In genomic region chr19:35155441-35155840, GRCh38 we compare ENCODE assay signal across 9 cellular contexts. TPM values are rescaled to one million over a fixed set of nuclear protein-coding genes. Genes with fewer than 3 reads are reported as not detected.
A peak's percentile ranks its signal among the peaks of the same experiment; 100 is the strongest.
DNase-seq lines count a peak whose midpoint lies in the region; ATAC-seq and TF ChIP-seq lines count a peak whose summit lies in the region.
"Had no signal": no experiment of that assay in that cellular context is flagged by ENCODE, and none has a peak within 500 bp of the region (broad histone marks: within the 10 kb centered on the region; RNA-seq: fewer than 3 reads in every experiment).

No MANE protein-coding gene starts in this region.

- no peak for DNase-seq in GM12864 (ENCODE audit: low read depth)
- peak in 1 of 3 donors; percentile 45 for DNase-seq in Peyer's patch
- DNase-seq in colonic mucosa = no peak
- no peak for DNase-seq in NCI-H1694 treated with DMSO at 0.1 percent for 48 hours (lab: John Stamatoyannopoulos, UW)
- DNase-seq in SK-N-DZ (ENCODE audit: low spot score) = no peak

- H3K4me1 Mint-ChIP-seq in nephron = peaks cover 24% of the 10 kb centered on the region

- H3K27me3 ChIP-seq in Peyer's patch = peaks cover 0 to 11% of the 10 kb centered on the region in 2 donors
- peaks cover 13% of the 10 kb centered on the region for H3K27me3 ChIP-seq in colonic mucosa

- no peak for TF ChIP-seq CTCF in GM12864 (IDR thresholded peaks at IDR 0.05; ENCODE audit: low read depth, low read length, missing control alignments)
- TF ChIP-seq CTCF in Peyer's patch (IDR thresholded peaks at IDR 0.05) = no peak
- TF ChIP-seq CTCF in colonic mucosa (IDR thresholded peaks at IDR 0.05) = no peak
- TF ChIP-seq CTCF in nephron (IDR thresholded peaks at IDR 0.05; ENCODE audit: unreplicated experiment in 3 of 3) = no peak

- H3K4me3 Mint-ChIP-seq in nephron = peak overlapping the region; percentile 84 to 87 (median 86)

- peak overlapping the region; percentile 48 to 74 for H3K9ac ChIP-seq in colonic mucosa (ENCODE audit: low read depth in 2 of 2, low read length in 2 of 2)

- no peaks in the 10 kb centered on the region for H3K9me3 Mint-ChIP-seq in nephron

- H3K4me1 ChIP-seq in Peyer's patch (peaks cover 0 to 25% (median 4%) of the 10 kb centered on the region in 4 donors), colonic mucosa (no peaks in the 10 kb centered on the region)

- H3K9me3 ChIP-seq in Peyer's patch = no peaks in the 10 kb centered on the region
- H3K9me3 ChIP-seq in colonic mucosa = no peaks in the 10 kb centered on the region

- intact Hi-C loops in colonic mucosa (cut with DNase I) = no loop called here

- H3K27ac ChIP-seq in Peyer's patch (peak overlapping the region; percentile 77 to 93 (median 89)), colonic mucosa (peak overlapping the region; percentile 53)

- TF ChIP-seq POLR2A in Peyer's patch (IDR thresholded peaks at IDR 0.05) = no peak

- H3K27me3 Mint-ChIP-seq in nephron (ENCODE audit: low read depth) = peaks cover 83% of the 10 kb centered on the region

- no peaks in the 10 kb centered on the region for H3K36me3 ChIP-seq in Peyer's patch
- no peaks in the 10 kb centered on the region for H3K36me3 ChIP-seq in colonic mucosa

- H3K36me3 Mint-ChIP-seq in nephron (ENCODE audit: low read depth) = no peaks in the 10 kb centered on the region

- H3K4me3 ChIP-seq in GM12864 (ENCODE audit: low read depth, low read length) = peak overlapping the region; percentile 85
- peak overlapping the region; percentile 66 to 84 (median 70) for H3K4me3 ChIP-seq in Peyer's patch
- H3K4me3 ChIP-seq in colonic mucosa = peak overlapping the region; percentile 57

- no peak for ATAC-seq in GM19035 (IDR thresholded peaks at IDR 0.05; ENCODE audit: unreplicated experiment)
- no peak for ATAC-seq in GM18868 (IDR thresholded peaks at IDR 0.05; ENCODE audit: unreplicated experiment)

- no peak overlapping the region for H3K27ac Mint-ChIP-seq in nephron

RNA-seq across cellular contexts. Expression of gene FXYD5, which starts 0.9 kb away (rescaled TPM):
- 10 to 100 TPM in 3 of 4 donors, 1 to 10 TPM in 1; 6.0 to 67.7 (median 22.2) TPM for total RNA-seq in Peyer's patch
- 10 to 100 TPM; 20.3 to 23.6 TPM for total RNA-seq in colonic mucosa
- not detected in 2 replicates for polyA plus RNA-seq in SK-N-DZ (2014; cell fraction: cytosol; rRNA removed)
- polyA plus RNA-seq in SK-N-DZ (2014; cell fraction: nucleus; rRNA removed) = not detected in 2 replicates
- polyA plus RNA-seq: neural cell had no signal

RNA-seq across cellular contexts. Expression of gene FXYD7, which starts 12.4 kb away (rescaled TPM):
- total RNA-seq in Peyer's patch (not detected), colonic mucosa (under 1 TPM; 0.47 to 0.61 TPM)
- not detected in 2 replicates for polyA plus RNA-seq in SK-N-DZ (2014; cell fraction: cytosol; rRNA removed)
- polyA plus RNA-seq in SK-N-DZ (2014; cell fraction: nucleus; rRNA removed) = not detected in 2 replicates

RNA-seq across cellular contexts. Expression of gene FXYD1, which starts 16.8 kb away (rescaled TPM):
- total RNA-seq in Peyer's patch = 10 to 100 TPM in 2 of 4 donors, not detected in 2; 12.3 to 12.7 TPM
- 10 to 100 TPM in 1 of 2 donors, 1 to 10 TPM in 1; 8.8 to 15.1 TPM for total RNA-seq in colonic mucosa
- not detected in 2 replicates for polyA plus RNA-seq in SK-N-DZ (2014; cell fraction: cytosol; rRNA removed)
- not detected in 2 replicates for polyA plus RNA-seq in SK-N-DZ (2014; cell fraction: nucleus; rRNA removed)
- polyA plus RNA-seq: neural cell had no signal

RNA-seq across cellular contexts. Expression of gene LGI4, which starts 20.6 kb away (rescaled TPM):
- total RNA-seq in Peyer's patch = 10 to 100 TPM in 2 of 4 donors, 1 to 10 TPM in 2; 6.1 to 37.3 (median 14.4) TPM
- 10 to 100 TPM in 1 of 2 donors, 1 to 10 TPM in 1; 5.8 to 10.2 TPM for total RNA-seq in colonic mucosa
- polyA plus RNA-seq in SK-N-DZ (2014; cell fraction: cytosol; rRNA removed) = not detected in 2 replicates
- not detected in 2 replicates for polyA plus RNA-seq in SK-N-DZ (2014; cell fraction: nucleus; rRNA removed)

RNA-seq across cellular contexts. Expression of gene FXYD3, which starts 39.8 kb away (rescaled TPM):
- total RNA-seq in Peyer's patch (1,000 to 10,000 TPM in 3 of 4 donors, 10 to 100 TPM in 1; 33.0 to 1,418 (median 1,063) TPM), colonic mucosa (1,000 to 10,000 TPM; 1,386 to 2,836 TPM)
- not detected in 2 replicates for polyA plus RNA-seq in SK-N-DZ (2014; cell fraction: cytosol; rRNA removed)
- polyA plus RNA-seq in SK-N-DZ (2014; cell fraction: nucleus; rRNA removed) = not detected in 2 replicates
- polyA plus RNA-seq: neural cell had no signal
